In genomic region chr5:159854916-159855315, GRCh38 we compare ENCODE assay signal across 25 cellular contexts.
DNase-seq lines count a peak whose midpoint lies in the region; ATAC-seq and TF ChIP-seq lines count a peak whose summit lies in the region.
"Had no signal": no experiment of that assay in that cellular context is flagged by ENCODE, and none has a peak within 500 bp of the region (broad histone marks: within the 10 kb centered on the region; RNA-seq: fewer than 3 reads in every experiment).

No MANE protein-coding gene starts in this region.

- H3K27me3 ChIP-seq in brain microvascular endothelial cell (replicated peaks) = no peaks in the 10 kb centered on the region
- H3K27me3 ChIP-seq: transverse colon had no signal

- ATAC-seq in GM19455 (IDR thresholded peaks at IDR 0.05; ENCODE audit: unreplicated experiment) = no peak
- ATAC-seq: activated CD8-positive, alpha-beta T cell treated with anti-CD3 and anti-CD28 coated beads for 36 hours; esophagus mucosa; left lobe of liver had no signal

- in situ Hi-C loops in brain microvascular endothelial cell (cut with HindIII; ENCODE audit: low pct_ligation_motif_present, low sequenced_read_pairs) = no loop called here

- no peak for TF ChIP-seq CTCF in brain microvascular endothelial cell (IDR thresholded peaks at IDR 0.05; ENCODE audit: low read depth, low read length, missing control alignments)

- H3K36me3 ChIP-seq in brain microvascular endothelial cell (replicated peaks) = no peaks in the 10 kb centered on the region
- H3K36me3 ChIP-seq: BE2C, transverse colon had no signal

- H3K4me3 ChIP-seq in brain microvascular endothelial cell (ENCODE audit: low read depth, low read length) = no peak overlapping the region
- H3K4me3 ChIP-seq: psoas muscle, smooth muscle cell, transverse colon had no signal

- no peak overlapping the region for H3K27ac ChIP-seq in brain microvascular endothelial cell
- H3K27ac ChIP-seq: psoas muscle, transverse colon had no signal

- DNase-seq in EH (ENCODE audit: low read depth) = peak; percentile 60
- peak; percentile 61 for DNase-seq in M059J (ENCODE audit: low read depth)
- peak; percentile 52 for DNase-seq in brain microvascular endothelial cell
- DNase-seq in myocyte (ENCODE audit: low read depth) = peak; percentile 58
- DNase-seq in activated naive CD4-positive, alpha-beta T cell (lab: John Stamatoyannopoulos, UW) = no peak
- no peak for DNase-seq in NCI-H2029 treated with DMSO at 0.1 percent for 48 hours (lab: John Stamatoyannopoulos, UW)
- no peak for DNase-seq in amniotic stem cell (lab: John Stamatoyannopoulos, UW)
- DNase-seq: activated CD8-positive, alpha-beta T cell treated with anti-CD3 and anti-CD28 coated beads for 36 hours; activated naive CD4-positive, alpha-beta T cell treated with anti-CD3 and anti-CD28 coated beads for 36 hours; activated T-cell treated with anti-CD3 and anti-CD28 coated beads, Interleukin-2, amount 50 U/mL, for 1 hour; aorta; BE2C; effector memory CD4-positive, alpha-beta T cell; H7; Karpas-422; NCI-H1092 treated with DMSO at 0.1 percent for 48 hours; NCI-H2029; stimulated activated CD4-positive, alpha-beta T cell treated with anti-CD3 and anti-CD28 coated beads, Interleukin-2, amount 100 ng/mL, for 48 hours; T1000; transverse colon had no signal

Comparison
In these comparisons a context has a peak if more than half of its experiments do, and no peak if none do; other contexts are left out.
1. DNase-seq: peak in EH (single experiment), M059J (single experiment), brain microvascular endothelial cell (single experiment) and myocyte (single experiment); none in activated naive CD4-positive, alpha-beta T cell (0 of 4), NCI-H2029 treated with DMSO at 0.1 percent for 48 hours (single experiment) and amniotic stem cell (single experiment).